In the genomic region with DNA sequence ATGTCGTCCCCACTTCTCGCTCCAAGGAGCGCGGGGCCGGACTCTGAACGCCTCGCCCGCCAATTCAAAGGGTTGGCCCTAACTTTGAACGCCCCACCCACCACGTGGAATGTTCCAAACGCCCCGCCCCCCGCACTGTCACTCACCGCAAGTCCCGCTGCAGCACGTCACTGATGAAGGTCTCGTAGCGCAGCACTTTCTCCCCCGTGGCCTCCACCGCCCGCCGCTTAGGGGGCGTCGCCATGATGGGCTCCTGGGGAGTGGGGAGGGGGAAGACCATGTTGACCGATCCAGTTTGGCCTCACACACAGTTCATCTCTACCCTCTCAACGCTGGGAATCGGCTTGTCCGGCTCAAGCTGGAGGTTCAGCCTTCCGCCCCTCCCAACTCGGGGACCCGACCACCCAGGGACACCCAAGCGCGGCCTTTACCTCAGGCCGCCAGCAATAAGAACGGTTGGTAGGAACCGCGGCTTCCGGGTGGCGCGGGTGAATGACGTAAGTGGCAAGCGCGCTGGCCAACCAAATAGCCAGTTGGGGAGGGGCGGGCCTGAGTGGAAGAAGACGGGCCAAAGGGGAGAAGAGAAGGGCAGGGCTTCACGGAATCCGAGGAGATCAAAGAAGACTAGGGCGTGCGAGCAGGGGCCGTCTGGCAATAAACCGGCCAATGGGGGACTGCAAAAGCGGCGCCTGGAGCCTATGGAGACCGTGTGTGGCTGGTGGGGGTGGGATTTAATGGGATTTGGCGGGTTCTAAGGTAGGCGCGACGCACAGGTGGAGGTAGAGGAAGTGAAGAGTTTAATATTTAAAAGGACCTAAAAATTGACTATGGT, we compare ENCODE assay signal across 8 cellular contexts. TPM values are rescaled to one million over a fixed set of nuclear protein-coding genes. Genes with fewer than 3 reads are reported as not detected.
DNase-seq lines count a peak whose midpoint lies in the region; ATAC-seq and TF ChIP-seq lines count a peak whose summit lies in the region.

A gene with protein sequence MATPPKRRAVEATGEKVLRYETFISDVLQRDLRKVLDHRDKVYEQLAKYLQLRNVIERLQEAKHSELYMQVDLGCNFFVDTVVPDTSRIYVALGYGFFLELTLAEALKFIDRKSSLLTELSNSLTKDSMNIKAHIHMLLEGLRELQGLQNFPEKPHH (minus strand): TSS at position 497 of the 832 bp plus-strand sequence. CDS start 253 bp downstream, at position 244.

- TF ChIP-seq POLR2A in GM15510 (IDR thresholded peaks at IDR 0.05; ENCODE audit: borderline replicate concordance, extremely low read depth, insufficient read length): peak; percentile 40
- peak; percentile 25 to 74 for TF ChIP-seq POLR2A in uterus (IDR thresholded peaks at IDR 0.05)

- intact Hi-C loops in T-helper 2 cell treated with Interferon-gamma antibody and Interleukin-4, amounts not matched to agents 100 ng/mL and 5 ng/mL, for 36 hours (cut with micrococcal nuclease): loop anchor here (1.0 to 10.0 kb wide), 8 partner anchors 9 to 824 kb away; a partner anchor contains a TSS
- intact Hi-C loops in left ventricle myocardium superior (cut with micrococcal nuclease): no loop called here
- intact Hi-C loops in uterus (cut with DNase I; ENCODE audit: low total_unique reads): no loop called here

- no peaks in the 10 kb centered on the region for H3K4me1 ChIP-seq in uterus

- DNase-seq in NCI-H187 treated with DMSO at 0.1 percent for 48 hours (lab: John Stamatoyannopoulos, UW): peak; percentile 82
- peak; percentile 40 to 91 (median 84) for DNase-seq in anterior cingulate cortex (lab: John Stamatoyannopoulos, UW)
- peak; percentile 90 for DNase-seq in left ventricle myocardium superior
- peak; percentile 76 for DNase-seq in pulmonary artery endothelial cell (ENCODE audit: low read depth, low spot score)
- peak; percentile 91 to 93 for DNase-seq in uterus

- peak within 1 kb of the TSS; percentile 49 to 61 for H3K4me3 ChIP-seq in uterus

- H3K27me3 ChIP-seq in uterus: no peaks in the 10 kb centered on the region

- peak within 1 kb of the TSS; percentile 90 to 93 for H3K27ac ChIP-seq in uterus

- H3K36me3 ChIP-seq in uterus: no peaks in the 10 kb centered on the region

- ATAC-seq in HG02938 (IDR thresholded peaks at IDR 0.05; ENCODE audit: unreplicated experiment) (peak; percentile 77), left ventricle myocardium superior (peak; percentile 94)

- no peaks in the 10 kb centered on the region for H3K9me3 ChIP-seq in uterus

- peak in 1 of 4 experiments; percentile 8 for TF ChIP-seq CTCF in uterus (IDR thresholded peaks at IDR 0.05)

RNA-seq across cellular contexts. Expression of the gene that starts here (rescaled TPM):
- 189 and 193 TPM in 2 replicates for total RNA-seq in T-helper 2 cell treated with Interferon-gamma antibody and Interleukin-4, amounts not matched to agents 100 ng/mL and 5 ng/mL, for 36 hours
- total RNA-seq in left ventricle myocardium superior: 86.5 TPM
- total RNA-seq in pulmonary artery endothelial cell: 89.2 and 117 TPM in 2 replicates
- 100 to 1,000 TPM in 2 of 4 donors, 10 to 100 TPM in 2; 58.2 to 900 (median 216) TPM for total RNA-seq in uterus

Comparison
In these comparisons a context has a peak if more than half of its experiments do, and no peak if none do; other contexts are left out.
1. Peak in every context shown above with its lines: DNase-seq, ATAC-seq, H3K4me3 ChIP-seq and H3K27ac ChIP-seq.